In genomic region chr2:219086215-219086614, GRCh38 we compare ENCODE assay signal across 15 cellular contexts.
A peak's percentile ranks its signal among the peaks of the same experiment; 100 is the strongest.
DNase-seq lines count a peak whose midpoint lies in the region; ATAC-seq lines count a peak whose summit lies in the region.
"Had no signal": no experiment of that assay in that cellular context is flagged by ENCODE, and none has a peak within 500 bp of the region (broad histone marks: within the 10 kb centered on the region; RNA-seq: fewer than 3 reads in every experiment).

No MANE protein-coding gene starts in this region.

- H3K27ac Mint-ChIP-seq in dendritic cell treated with granulocyte-macrophage colony-stimulating factor and Interleukin-4, amounts not matched to agents 40 ng/mL and 50 ng/mL, for 4 days = peak overlapping the region; percentile 78
- H3K27ac Mint-ChIP-seq: CD4-positive, CD25-positive, alpha-beta regulatory T cell had no signal

- H3K36me3 Mint-ChIP-seq in dendritic cell treated with granulocyte-macrophage colony-stimulating factor and Interleukin-4, amounts not matched to agents 40 ng/mL and 50 ng/mL, for 4 days (ENCODE audit: low read depth) = peaks cover 6% of the 10 kb centered on the region

- DNase-seq in SIG-M5 treated with dmso at 0.1 percent for 504 hours (lab: John Stamatoyannopoulos, UW; ENCODE audit: unreplicated experiment) (peak; percentile 70), SIG-M5 (lab: John Stamatoyannopoulos, UW) (no peak), MV-4-11 (lab: John Stamatoyannopoulos, UW) (peak; percentile 91), NAMALWA (ENCODE audit: low spot score) (no peak)
- DNase-seq in activated naive CD4-positive, alpha-beta T cell treated with Interleukin-2 at 50 U/mL for 16 hours = no peak
- DNase-seq: Caco-2; CD4-positive, CD25-positive, alpha-beta regulatory T cell; DMS153; MM.1S; NCI-H1436; NCI-H2081; NCI-H524; SHP77 had no signal

- ATAC-seq in GM19023 (IDR thresholded peaks at IDR 0.05; ENCODE audit: unreplicated experiment) = no peak

- intact Hi-C loops in dendritic cell treated with granulocyte-macrophage colony-stimulating factor and Interleukin-4, amounts not matched to agents 40 ng/mL and 50 ng/mL, for 4 days (cut with micrococcal nuclease) = no loop called here

- no peak overlapping the region for H3K4me3 Mint-ChIP-seq in dendritic cell treated with granulocyte-macrophage colony-stimulating factor and Interleukin-4, amounts not matched to agents 40 ng/mL and 50 ng/mL, for 4 days
- H3K4me3 Mint-ChIP-seq: CD4-positive, CD25-positive, alpha-beta regulatory T cell had no signal

- H3K27me3 Mint-ChIP-seq in dendritic cell treated with granulocyte-macrophage colony-stimulating factor and Interleukin-4, amounts not matched to agents 40 ng/mL and 50 ng/mL, for 4 days = no peaks in the 10 kb centered on the region
- H3K27me3 Mint-ChIP-seq: CD4-positive, CD25-positive, alpha-beta regulatory T cell had no signal

- no peaks in the 10 kb centered on the region for H3K9me3 Mint-ChIP-seq in dendritic cell treated with granulocyte-macrophage colony-stimulating factor and Interleukin-4, amounts not matched to agents 40 ng/mL and 50 ng/mL, for 4 days

- H3K4me1 Mint-ChIP-seq in dendritic cell treated with granulocyte-macrophage colony-stimulating factor and Interleukin-4, amounts not matched to agents 40 ng/mL and 50 ng/mL, for 4 days (ENCODE audit: low read depth) = peaks cover 73% of the 10 kb centered on the region

Comparison
In these comparisons a context has a peak if more than half of its experiments do, and no peak if none do; other contexts are left out.
1. DNase-seq: peak in SIG-M5 treated with dmso at 0.1 percent for 504 hours (single experiment) and MV-4-11 (single experiment); none in SIG-M5 (single experiment), NAMALWA (single experiment) and activated naive CD4-positive, alpha-beta T cell treated with Interleukin-2 at 50 U/mL for 16 hours (single experiment).